ENCODE assay signal across 16 cellular contexts in genomic region chr3:61857297-61857696, GRCh38.
DNase-seq lines count a peak whose midpoint lies in the region; ATAC-seq, FAIRE-seq and TF ChIP-seq lines count a peak whose summit lies in the region.
"Had no signal": no experiment of that assay in that cellular context is flagged by ENCODE, and none has a peak within 500 bp of the region (broad histone marks: within the 10 kb centered on the region; RNA-seq: fewer than 3 reads in every experiment).

No MANE protein-coding gene starts in this region.

- H2AFZ ChIP-seq in GM12878 (ENCODE audit: control insufficient read depth, low read depth, low read length) = no peak overlapping the region
- H2AFZ ChIP-seq: GM23338 had no signal

- H3K4me3 ChIP-seq in HEK293 (ENCODE audit: low read depth, low read length) (no peak overlapping the region), GM12878 (no peak overlapping the region), fibroblast of pulmonary artery (replicated peaks; ENCODE audit: low read depth, low read length) (no peak overlapping the region), small intestine (ENCODE audit: low read depth in 1 of 2, low read length in 2 of 2) (no peak overlapping the region)
- H3K4me3 ChIP-seq: BLaER1, GM23338 had no signal

- H3K9ac ChIP-seq in GM12878 (ENCODE audit: control insufficient read depth, insufficient read depth, low read length) = no peak overlapping the region
- H3K9ac ChIP-seq: BLaER1 had no signal

- intact Hi-C loops in GM12878 (cut with micrococcal nuclease; ENCODE audit: unreplicated experiment) = loop anchor here (5.0 to 10.0 kb wide), 2 partner anchors 195 to 292 kb away; partner anchors contain the start of gene PTPRG

- TF ChIP-seq CTCF in HEK293 (tag by site-specific recombination; IDR thresholded peaks at IDR 0.05) (no peak), GM12878 (IDR thresholded peaks at IDR 0.05 in 2 of 3, conservative IDR thresholded peaks at IDR 0.05 in 1 of 3; ENCODE audit: control insufficient read depth in 2 of 3, extremely low read depth in 1 of 3, insufficient read depth in 1 of 3, low read depth in 3 of 3, low read length in 3 of 3) (no peak), fibroblast of pulmonary artery (IDR thresholded peaks at IDR 0.05; ENCODE audit: low read length, missing control alignments) (no peak)

- in situ Hi-C loops in GM12878 (cut with MboI) = no loop called here

- H3K4me1 ChIP-seq in HEK293 (ENCODE audit: control insufficient read depth, insufficient read depth, low read length) (no peaks in the 10 kb centered on the region), GM12878 (ENCODE audit: control insufficient read depth, insufficient read depth, low read length) (no peaks in the 10 kb centered on the region), small intestine (ENCODE audit: control insufficient read depth in 2 of 2, insufficient read depth in 1 of 2, low read depth in 1 of 2, low read length in 1 of 2) (no peaks in the 10 kb centered on the region)

- H3K4me2 ChIP-seq in GM12878 (ENCODE audit: control insufficient read depth, insufficient read depth) = no peak overlapping the region
- H3K4me2 ChIP-seq: BLaER1, GM23338 had no signal

- RAD21 ChIA-PET in GM12878 (lab: Charles Lee; ENCODE audit: unreplicated experiment) = interaction anchor here (0.8 to 9.0 kb wide), 27 partner anchors 11 to 342 kb away, joined by 3 to 113 read pairs (median 5); no protein-coding TSS in a partner anchor

- CTCF ChIA-PET in HEK293 (lab: Yijun Ruan, JAX) = interaction anchor here (0.5 to 2.3 kb wide), 7 partner anchors 10 to 332 kb away, joined by 3 to 21 read pairs (median 5); no protein-coding TSS in a partner anchor
- CTCF ChIA-PET in GM12878 (lab: Yijun Ruan, JAX) = interaction anchor here (0.6 to 13.5 kb wide), 37 partner anchors 10 to 475 kb away, joined by 3 to 198 read pairs (median 5); no protein-coding TSS in a partner anchor

- no peaks in the 10 kb centered on the region for H3K79me2 ChIP-seq in GM12878 (ENCODE audit: control insufficient read depth, insufficient read depth, low read length)

- no peak for TF ChIP-seq EP300 in GM12878 (IDR thresholded peaks at IDR 0.05; ENCODE audit: borderline replicate concordance in 1 of 2, control insufficient read depth in 1 of 2, low read depth in 2 of 2, low read length in 2 of 2)

- DNase-seq in GM12878 (ENCODE audit: low read depth, low spot score) (no peak), fibroblast of pulmonary artery (ENCODE audit: low read depth) (peak; percentile 17), small intestine (peak; percentile 28), NCI-H524 treated with DMSO at 0.1 percent for 48 hours (lab: John Stamatoyannopoulos, UW) (no peak)
- DNase-seq: CD4-positive, CD25-positive, alpha-beta regulatory T cell; H9; KG1; NCI-H1048; NCI-H2227 treated with DMSO at 0.1 percent for 48 hours; RPMI8226; SHP77 had no signal

- no peak for TF ChIP-seq POLR2A in GM12878 (IDR thresholded peaks at IDR 0.05; ENCODE audit: low read depth, low read length)

- no peaks in the 10 kb centered on the region for H4K20me1 ChIP-seq in GM12878 (ENCODE audit: control insufficient read depth, insufficient read depth)
- H4K20me1 ChIP-seq: BLaER1 had no signal

- H3K27ac ChIP-seq in HEK293 (ENCODE audit: extremely low read depth, low read depth, low read length) (no peak overlapping the region), GM12878 (ENCODE audit: control insufficient read depth, insufficient read depth) (no peak overlapping the region), small intestine (ENCODE audit: low read depth in 1 of 2, low read length in 1 of 2) (no peak overlapping the region)
- H3K27ac ChIP-seq: BLaER1 had no signal

- H3K9me3 ChIP-seq in HEK293 (ENCODE audit: control insufficient read depth, insufficient read depth, low read depth, low read length) = no peaks in the 10 kb centered on the region
- H3K9me3 ChIP-seq in GM12878 (replicated peaks; ENCODE audit: control insufficient read depth, insufficient read depth, low read length) = no peaks in the 10 kb centered on the region
- no peaks in the 10 kb centered on the region for H3K9me3 ChIP-seq in small intestine (ENCODE audit: control insufficient read depth, low read depth)
- H3K9me3 ChIP-seq: BLaER1 had no signal

- 10% methylated on average over 2 of the region's 2 CpGs for WGBS in GM12878 (ENCODE audit: insufficient coverage, insufficient replicate concordance, low lambda C conversion rate, missing lambda C conversion rate)
- 53 to 77% (median 55%) methylated on average over 2 of the region's 2 CpGs for WGBS in small intestine, 3 donors

- TF ChIP-seq RAD21 in GM12878 (IDR thresholded peaks at IDR 0.05; ENCODE audit: insufficient read depth, low read depth, low read length) = no peak

- H3K27me3 ChIP-seq in GM12878 (replicated peaks in 1 of 2; ENCODE audit: control insufficient read depth in 2 of 2, insufficient read depth in 2 of 2, low read length in 1 of 2) = peaks cover 0 to 3% of the 10 kb centered on the region in 2 experiments; a peak in 1 of 4 replicates
- H3K27me3 ChIP-seq in small intestine (ENCODE audit: control insufficient read depth in 2 of 2, insufficient read depth in 2 of 2, low read length in 2 of 2) = no peaks in the 10 kb centered on the region
- H3K27me3 ChIP-seq: BLaER1 had no signal

- H3K36me3 ChIP-seq in HEK293 (ENCODE audit: control insufficient read depth in 2 of 2, insufficient read depth in 1 of 2, low read length in 2 of 2) (no peaks in the 10 kb centered on the region), GM12878 (ENCODE audit: control insufficient read depth in 2 of 2, insufficient read depth in 2 of 2, low read length in 1 of 2) (no peaks in the 10 kb centered on the region), small intestine (ENCODE audit: control insufficient read depth in 2 of 2, insufficient read depth in 2 of 2, low read length in 2 of 2) (no peaks in the 10 kb centered on the region)
- H3K36me3 ChIP-seq: BLaER1 had no signal

- SMC1A ChIA-PET in GM12878 (lab: Charles Lee; ENCODE audit: uncharacterized antibody, unreplicated experiment) = interaction anchor here (0.5 to 12.5 kb wide), 30 partner anchors 11 to 1080 kb away, joined by 3 to 138 read pairs (median 6); no protein-coding TSS in a partner anchor

- FAIRE-seq in GM12878 (lab: Jason Lieb, UNC) (no peak), small intestine (lab: Jason Lieb, UNC) (no peak)

- ATAC-seq in GM12878 = peak; percentile 36
- no peak for ATAC-seq in GM21360 (IDR thresholded peaks at IDR 0.05; ENCODE audit: unreplicated experiment)
- ATAC-seq in HG03460 (IDR thresholded peaks at IDR 0.05; ENCODE audit: unreplicated experiment) = no peak
- ATAC-seq: GM23338 had no signal

- BruUV-seq in GM12878 (replicated peaks; lab: Mats Ljungman, UMichigan) = no TSS peak

- POLR2A ChIA-PET in HEK293 (lab: Yijun Ruan, JAX) = no interaction called here
- POLR2A ChIA-PET in GM12878 (lab: Charles Lee) = interaction anchor here (1.0 kb wide), 1 partner anchor 38 kb away, joined by 3 read pairs; no protein-coding TSS in a partner anchor

TF ChIP-seq in HEK293, 187 proteins besides CTCF, POLR2A, EP300 and RAD21:
- TF ChIP-seq ZNF23 (tag by site-specific recombination; IDR thresholded peaks at IDR 0.05; ENCODE audit: borderline replicate concordance) (peak; percentile 24; the same call in 1 of the 2 replicates), ZNF555 (tag by site-specific recombination; conservative IDR thresholded peaks at IDR 0.05) (no peak), ZNF274 (IDR thresholded peaks at IDR 0.05; ENCODE audit: low read length) (no peak), ZNF274 (tag by site-specific recombination; IDR thresholded peaks at IDR 0.05; ENCODE audit: borderline replicate concordance) (no peak), ZBTB17 (tag by site-specific recombination; IDR thresholded peaks at IDR 0.05) (peak; percentile 47; the same call in 1 of the 2 replicates), ZNF341 (tag by site-specific recombination; IDR thresholded peaks at IDR 0.05; ENCODE audit: low read depth) (no peak)
- TF ChIP-seq, protein P1, sequence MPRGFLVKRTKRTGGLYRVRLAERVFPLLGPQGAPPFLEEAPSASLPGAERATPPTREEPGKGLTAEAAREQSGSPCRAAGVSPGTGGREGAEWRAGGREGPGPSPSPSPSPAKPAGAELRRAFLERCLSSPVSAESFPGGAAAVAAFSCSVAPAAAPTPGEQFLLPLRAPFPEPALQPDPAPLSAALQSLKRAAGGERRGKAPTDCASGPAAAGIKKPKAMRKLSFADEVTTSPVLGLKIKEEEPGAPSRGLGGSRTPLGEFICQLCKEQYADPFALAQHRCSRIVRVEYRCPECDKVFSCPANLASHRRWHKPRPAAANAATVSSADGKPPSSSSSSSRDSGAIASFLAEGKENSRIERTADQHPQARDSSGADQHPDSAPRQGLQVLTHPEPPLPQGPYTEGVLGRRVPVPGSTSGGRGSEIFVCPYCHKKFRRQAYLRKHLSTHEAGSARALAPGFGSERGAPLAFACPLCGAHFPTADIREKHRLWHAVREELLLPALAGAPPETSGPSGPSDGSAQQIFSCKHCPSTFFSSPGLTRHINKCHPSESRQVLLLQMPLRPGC (tag by site-specific recombination; IDR thresholded peaks at IDR 0.05) = no peak

TF ChIP-seq in GM12878, 131 proteins besides CTCF, POLR2A, EP300 and RAD21 (continues in another document):
- TF ChIP-seq NFXL1 (IDR thresholded peaks at IDR 0.05; ENCODE audit: borderline replicate concordance) = no peak
- TF ChIP-seq, protein P2, sequence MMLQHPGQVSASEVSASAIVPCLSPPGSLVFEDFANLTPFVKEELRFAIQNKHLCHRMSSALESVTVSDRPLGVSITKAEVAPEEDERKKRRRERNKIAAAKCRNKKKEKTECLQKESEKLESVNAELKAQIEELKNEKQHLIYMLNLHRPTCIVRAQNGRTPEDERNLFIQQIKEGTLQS (IDR thresholded peaks at IDR 0.05; ENCODE audit: borderline replicate concordance, extremely low read depth, low read depth, low read length) = no peak
- no peak for TF ChIP-seq SREBF2 (IDR thresholded peaks at IDR 0.05; ENCODE audit: low read length)
- no peak for TF ChIP-seq RUNX3 (IDR thresholded peaks at IDR 0.05; ENCODE audit: low read length)
- TF ChIP-seq PAX5 (IDR thresholded peaks at IDR 0.05; ENCODE audit: borderline replicate concordance, low read depth, low read length) = no peak
- TF ChIP-seq ETV6 (conservative IDR thresholded peaks at IDR 0.05 in 1 of 2, IDR thresholded peaks at IDR 0.05 in 1 of 2; ENCODE audit: borderline replicate concordance in 1 of 2, low read depth in 1 of 2) = no peak

Comparison
In these comparisons a context has a peak if more than half of its experiments do, and no peak if none do; other contexts are left out.
1. DNase-seq: peak in fibroblast of pulmonary artery (single experiment) and small intestine (single experiment); none in GM12878 (single experiment) and NCI-H524 treated with DMSO at 0.1 percent for 48 hours (single experiment).